In the genomic region with DNA sequence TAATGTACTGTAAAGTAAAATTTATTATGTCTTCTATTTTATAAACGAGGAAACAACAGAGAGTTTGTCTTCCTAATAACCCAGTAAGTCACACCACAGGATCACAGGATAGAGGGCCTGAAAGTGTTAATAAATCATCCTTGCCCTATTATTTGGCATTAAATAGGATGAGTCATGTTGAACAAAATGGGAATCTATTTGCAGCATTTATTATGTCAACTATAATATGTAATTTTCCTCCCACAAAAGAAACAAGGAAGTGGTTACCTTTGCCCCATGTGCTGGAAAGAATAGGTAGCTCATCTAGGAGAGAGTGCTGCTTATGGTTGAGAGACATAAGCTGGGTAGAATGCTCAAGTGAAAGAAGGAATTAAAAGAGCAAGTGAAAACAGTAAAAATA, we compare ENCODE assay signal across 2 cellular contexts.
TF ChIP-seq lines count a peak whose summit lies in the region.

No MANE protein-coding gene starts in this region.

TF ChIP-seq in SK-N-SH treated with all-trans-retinoic acid at 6 μM for 48 hours, 23 proteins besides CTCF, POLR2A, EP300 and RAD21:
- TF ChIP-seq, protein P1, sequence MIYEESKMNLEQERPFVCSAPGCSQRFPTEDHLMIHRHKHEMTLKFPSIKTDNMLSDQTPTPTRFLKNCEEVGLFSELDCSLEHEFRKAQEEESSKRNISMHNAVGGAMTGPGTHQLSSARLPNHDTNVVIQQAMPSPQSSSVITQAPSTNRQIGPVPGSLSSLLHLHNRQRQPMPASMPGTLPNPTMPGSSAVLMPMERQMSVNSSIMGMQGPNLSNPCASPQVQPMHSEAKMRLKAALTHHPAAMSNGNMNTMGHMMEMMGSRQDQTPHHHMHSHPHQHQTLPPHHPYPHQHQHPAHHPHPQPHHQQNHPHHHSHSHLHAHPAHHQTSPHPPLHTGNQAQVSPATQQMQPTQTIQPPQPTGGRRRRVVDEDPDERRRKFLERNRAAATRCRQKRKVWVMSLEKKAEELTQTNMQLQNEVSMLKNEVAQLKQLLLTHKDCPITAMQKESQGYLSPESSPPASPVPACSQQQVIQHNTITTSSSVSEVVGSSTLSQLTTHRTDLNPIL (CRISPR knock-in tag; IDR thresholded peaks at IDR 0.05; ENCODE audit: low read depth), result no peak
- peak; percentile 84 for TF ChIP-seq TOX (CRISPR knock-in tag; IDR thresholded peaks at IDR 0.05; ENCODE audit: borderline replicate concordance)
- TF ChIP-seq ARNTL (CRISPR knock-in tag; IDR thresholded peaks at IDR 0.05; ENCODE audit: borderline replicate concordance, low read depth), result no peak
- peak; percentile 43; the same call in 1 of the 2 replicates for TF ChIP-seq RARB (CRISPR knock-in tag; IDR thresholded peaks at IDR 0.05)
- TF ChIP-seq BACH2 (CRISPR knock-in tag; IDR thresholded peaks at IDR 0.05; ENCODE audit: borderline replicate concordance), result no peak
- TF ChIP-seq ZC3H10 (CRISPR knock-in tag; IDR thresholded peaks at IDR 0.05), result peak; percentile 83
- TF ChIP-seq CSDC2 (CRISPR knock-in tag; IDR thresholded peaks at IDR 0.05), result no peak
- no peak for TF ChIP-seq PPARA (CRISPR knock-in tag; IDR thresholded peaks at IDR 0.05; ENCODE audit: borderline replicate concordance)
- TF ChIP-seq ZFP3 (CRISPR knock-in tag; IDR thresholded peaks at IDR 0.05), result no peak
- TF ChIP-seq ESRRG (CRISPR knock-in tag; IDR thresholded peaks at IDR 0.05), result no peak

TF ChIP-seq in SK-N-SH, 30 proteins besides CTCF, POLR2A, EP300 and RAD21:
- TF ChIP-seq NFIC (IDR thresholded peaks at IDR 0.05; ENCODE audit: borderline replicate concordance), result no peak
- TF ChIP-seq FOSL2 (IDR thresholded peaks at IDR 0.05; ENCODE audit: borderline replicate concordance, low read depth), result no peak
- TF ChIP-seq, protein P2, sequence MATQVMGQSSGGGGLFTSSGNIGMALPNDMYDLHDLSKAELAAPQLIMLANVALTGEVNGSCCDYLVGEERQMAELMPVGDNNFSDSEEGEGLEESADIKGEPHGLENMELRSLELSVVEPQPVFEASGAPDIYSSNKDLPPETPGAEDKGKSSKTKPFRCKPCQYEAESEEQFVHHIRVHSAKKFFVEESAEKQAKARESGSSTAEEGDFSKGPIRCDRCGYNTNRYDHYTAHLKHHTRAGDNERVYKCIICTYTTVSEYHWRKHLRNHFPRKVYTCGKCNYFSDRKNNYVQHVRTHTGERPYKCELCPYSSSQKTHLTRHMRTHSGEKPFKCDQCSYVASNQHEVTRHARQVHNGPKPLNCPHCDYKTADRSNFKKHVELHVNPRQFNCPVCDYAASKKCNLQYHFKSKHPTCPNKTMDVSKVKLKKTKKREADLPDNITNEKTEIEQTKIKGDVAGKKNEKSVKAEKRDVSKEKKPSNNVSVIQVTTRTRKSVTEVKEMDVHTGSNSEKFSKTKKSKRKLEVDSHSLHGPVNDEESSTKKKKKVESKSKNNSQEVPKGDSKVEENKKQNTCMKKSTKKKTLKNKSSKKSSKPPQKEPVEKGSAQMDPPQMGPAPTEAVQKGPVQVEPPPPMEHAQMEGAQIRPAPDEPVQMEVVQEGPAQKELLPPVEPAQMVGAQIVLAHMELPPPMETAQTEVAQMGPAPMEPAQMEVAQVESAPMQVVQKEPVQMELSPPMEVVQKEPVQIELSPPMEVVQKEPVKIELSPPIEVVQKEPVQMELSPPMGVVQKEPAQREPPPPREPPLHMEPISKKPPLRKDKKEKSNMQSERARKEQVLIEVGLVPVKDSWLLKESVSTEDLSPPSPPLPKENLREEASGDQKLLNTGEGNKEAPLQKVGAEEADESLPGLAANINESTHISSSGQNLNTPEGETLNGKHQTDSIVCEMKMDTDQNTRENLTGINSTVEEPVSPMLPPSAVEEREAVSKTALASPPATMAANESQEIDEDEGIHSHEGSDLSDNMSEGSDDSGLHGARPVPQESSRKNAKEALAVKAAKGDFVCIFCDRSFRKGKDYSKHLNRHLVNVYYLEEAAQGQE (IDR thresholded peaks at IDR 0.05; ENCODE audit: low read depth, low read length), result no peak
- TF ChIP-seq FOXJ3 (CRISPR knock-in tag; IDR thresholded peaks at IDR 0.05), result no peak
- TF ChIP-seq MEF2A (IDR thresholded peaks at IDR 0.05; ENCODE audit: borderline replicate concordance, low read depth), result no peak
- no peak for TF ChIP-seq JUND (IDR thresholded peaks at IDR 0.05)
- no peak for TF ChIP-seq ELF1 (IDR thresholded peaks at IDR 0.05)
